ENCODE assay signal across 31 cellular contexts in the genomic region with DNA sequence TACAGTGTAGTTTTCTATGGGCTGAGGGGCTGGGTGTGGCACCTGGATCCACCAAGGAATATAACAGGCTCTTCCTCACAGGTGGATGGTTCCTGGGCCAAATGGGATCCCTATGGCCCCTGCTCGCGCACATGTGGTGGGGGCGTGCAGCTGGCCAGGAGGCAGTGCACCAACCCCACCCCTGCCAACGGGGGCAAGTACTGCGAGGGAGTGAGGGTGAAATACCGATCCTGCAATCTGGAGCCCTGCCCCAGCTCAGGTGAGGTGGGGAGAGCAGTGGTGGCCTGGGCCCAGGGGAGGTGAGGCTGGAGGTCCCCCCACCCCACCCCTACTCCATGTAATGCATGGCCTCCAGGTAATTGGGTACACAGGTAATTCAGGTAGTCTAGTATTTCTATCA. TPM values are rescaled to one million over a fixed set of nuclear protein-coding genes. Genes with fewer than 3 reads are reported as not detected.
"Had no signal": no experiment of that assay in that cellular context is flagged by ENCODE, and none has a peak within 500 bp of the region (broad histone marks: within the 10 kb centered on the region; RNA-seq: fewer than 3 reads in every experiment).

No MANE protein-coding gene starts in this region.

- FAIRE-seq: colon, endometrium, islet of Langerhans, keratinocyte had no signal

- ATAC-seq: effector memory CD8-positive, alpha-beta T cell; esophagus mucosa; gastrocnemius medialis; heart right ventricle; left cardiac atrium; left lung; left ventricle myocardium superior; lower lobe of right lung; mucosa of descending colon had no signal

- H3K4me1 Mint-ChIP-seq: endodermal cell had no signal

- H3K27ac Mint-ChIP-seq: dendritic cell treated with granulocyte-macrophage colony-stimulating factor and Interleukin-4, amounts not matched to agents 40 ng/mL and 50 ng/mL, for 4 days; effector memory CD8-positive, alpha-beta T cell; endodermal cell; mesothelial cell of epicardium had no signal

- DNase-seq: cerebellar nuclear complex; cortex of kidney; effector CD8-positive, alpha-beta T cell; effector memory CD8-positive, alpha-beta T cell; endodermal cell; erythroblast; esophagus squamous epithelium; foreskin fibroblast; foreskin melanocyte; gastrocnemius medialis; glutamatergic neuron; heart right ventricle; hippocampal formation; left cardiac atrium; left lung; left ventricle myocardium superior; lower lobe of right lung; mesendoderm; mucosa of descending colon had no signal

- H3K27ac ChIP-seq: epithelial cell of prostate, esophagus squamous epithelium, gastrocnemius medialis, heart right ventricle, left lung, lower lobe of right lung had no signal

- H3K27me3 ChIP-seq: esophagus squamous epithelium, gastrocnemius medialis, heart right ventricle, left lung had no signal

- H3K4me3 ChIP-seq: esophagus squamous epithelium, gastrocnemius medialis, heart right ventricle, left lung, lower lobe of right lung, mucosa of descending colon had no signal

- H3K4me3 Mint-ChIP-seq: dendritic cell treated with granulocyte-macrophage colony-stimulating factor and Interleukin-4, amounts not matched to agents 40 ng/mL and 50 ng/mL, for 4 days; effector memory CD8-positive, alpha-beta T cell; endodermal cell; mesothelial cell of epicardium had no signal

- H3K27me3 Mint-ChIP-seq: dendritic cell treated with granulocyte-macrophage colony-stimulating factor and Interleukin-4, amounts not matched to agents 40 ng/mL and 50 ng/mL, for 4 days; effector memory CD8-positive, alpha-beta T cell had no signal

- H3K9me3 Mint-ChIP-seq: dendritic cell treated with granulocyte-macrophage colony-stimulating factor and Interleukin-4, amounts not matched to agents 40 ng/mL and 50 ng/mL, for 4 days; effector memory CD8-positive, alpha-beta T cell; endodermal cell; mesothelial cell of epicardium had no signal

RNA-seq across cellular contexts. Expression of a gene that starts 40.8 kb away (rescaled TPM):
- total RNA-seq: dermis microvascular lymphatic vessel endothelial cell, glomerular endothelial cell, kidney epithelial cell, lung microvascular endothelial cell had no signal
